Comparison of ENCODE assay signal across 1 cellular context in the genomic region with DNA sequence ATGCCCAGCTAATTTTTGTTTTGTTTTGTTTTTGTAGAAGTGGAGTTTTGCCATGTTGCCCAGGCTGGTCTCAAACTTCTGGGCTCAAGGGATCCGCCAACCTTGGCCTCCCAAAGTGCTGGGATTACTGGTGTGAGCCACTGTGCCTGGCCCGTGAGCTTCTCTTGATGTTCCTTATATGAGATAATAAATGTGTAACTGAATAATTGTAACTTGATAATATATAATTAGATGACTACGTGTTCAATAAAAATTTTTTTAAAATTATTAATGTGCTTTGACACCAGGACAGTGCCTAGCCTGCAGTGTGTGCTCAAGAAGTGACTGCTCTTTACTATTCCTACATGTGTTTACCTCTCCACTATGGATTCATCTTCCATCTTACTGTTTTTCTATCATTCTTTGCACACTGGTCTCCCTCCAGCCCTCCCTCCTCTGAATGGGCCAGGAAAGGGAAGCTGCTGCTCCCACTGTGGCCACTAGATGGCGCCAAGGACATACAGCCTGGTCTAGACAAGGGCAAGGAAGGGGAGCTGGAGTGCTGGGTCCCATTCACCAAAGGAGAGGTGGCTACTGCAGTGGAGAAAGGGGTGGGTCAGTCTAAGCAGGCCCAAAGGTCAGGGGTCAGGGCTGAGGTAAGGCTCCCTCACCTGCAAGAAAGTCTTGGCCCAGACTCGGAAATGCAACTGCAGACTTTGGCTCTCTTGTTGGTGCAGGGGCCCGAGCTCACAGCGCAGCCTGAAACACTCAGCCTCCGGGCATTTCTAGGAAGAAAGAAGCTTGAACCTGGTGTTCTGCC.
TF ChIP-seq lines count a peak whose summit lies in the region.

No MANE protein-coding gene starts in this region.

TF ChIP-seq in K562, 482 proteins besides CTCF, POLR2A, EP300 and RAD21 (continued from another document and continues in another):
- no peak for TF ChIP-seq ETV1 (tag; conservative IDR thresholded peaks at IDR 0.05; ENCODE audit: low read depth)
- TF ChIP-seq, protein P1, sequence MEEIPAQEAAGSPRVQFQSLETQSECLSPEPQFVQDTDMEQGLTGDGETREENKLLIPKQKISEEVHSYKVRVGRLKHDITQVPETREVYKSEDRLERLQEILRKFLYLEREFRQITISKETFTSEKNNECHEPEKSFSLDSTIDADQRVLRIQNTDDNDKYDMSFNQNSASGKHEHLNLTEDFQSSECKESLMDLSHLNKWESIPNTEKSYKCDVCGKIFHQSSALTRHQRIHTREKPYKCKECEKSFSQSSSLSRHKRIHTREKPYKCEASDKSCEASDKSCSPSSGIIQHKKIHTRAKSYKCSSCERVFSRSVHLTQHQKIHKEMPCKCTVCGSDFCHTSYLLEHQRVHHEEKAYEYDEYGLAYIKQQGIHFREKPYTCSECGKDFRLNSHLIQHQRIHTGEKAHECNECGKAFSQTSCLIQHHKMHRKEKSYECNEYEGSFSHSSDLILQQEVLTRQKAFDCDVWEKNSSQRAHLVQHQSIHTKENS (CRISPR knock-in tag; IDR thresholded peaks at IDR 0.05) = no peak
- TF ChIP-seq HDGF (IDR thresholded peaks at IDR 0.05) = peak; percentile 82
- TF ChIP-seq, protein P2, sequence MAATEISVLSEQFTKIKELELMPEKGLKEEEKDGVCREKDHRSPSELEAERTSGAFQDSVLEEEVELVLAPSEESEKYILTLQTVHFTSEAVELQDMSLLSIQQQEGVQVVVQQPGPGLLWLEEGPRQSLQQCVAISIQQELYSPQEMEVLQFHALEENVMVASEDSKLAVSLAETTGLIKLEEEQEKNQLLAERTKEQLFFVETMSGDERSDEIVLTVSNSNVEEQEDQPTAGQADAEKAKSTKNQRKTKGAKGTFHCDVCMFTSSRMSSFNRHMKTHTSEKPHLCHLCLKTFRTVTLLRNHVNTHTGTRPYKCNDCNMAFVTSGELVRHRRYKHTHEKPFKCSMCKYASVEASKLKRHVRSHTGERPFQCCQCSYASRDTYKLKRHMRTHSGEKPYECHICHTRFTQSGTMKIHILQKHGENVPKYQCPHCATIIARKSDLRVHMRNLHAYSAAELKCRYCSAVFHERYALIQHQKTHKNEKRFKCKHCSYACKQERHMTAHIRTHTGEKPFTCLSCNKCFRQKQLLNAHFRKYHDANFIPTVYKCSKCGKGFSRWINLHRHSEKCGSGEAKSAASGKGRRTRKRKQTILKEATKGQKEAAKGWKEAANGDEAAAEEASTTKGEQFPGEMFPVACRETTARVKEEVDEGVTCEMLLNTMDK (IDR thresholded peaks at IDR 0.05; ENCODE audit: borderline replicate concordance, insufficient read depth, low read depth, low read length, poor library complexity, severe bottlenecking) = peak; percentile 94
- TF ChIP-seq, protein P3, sequence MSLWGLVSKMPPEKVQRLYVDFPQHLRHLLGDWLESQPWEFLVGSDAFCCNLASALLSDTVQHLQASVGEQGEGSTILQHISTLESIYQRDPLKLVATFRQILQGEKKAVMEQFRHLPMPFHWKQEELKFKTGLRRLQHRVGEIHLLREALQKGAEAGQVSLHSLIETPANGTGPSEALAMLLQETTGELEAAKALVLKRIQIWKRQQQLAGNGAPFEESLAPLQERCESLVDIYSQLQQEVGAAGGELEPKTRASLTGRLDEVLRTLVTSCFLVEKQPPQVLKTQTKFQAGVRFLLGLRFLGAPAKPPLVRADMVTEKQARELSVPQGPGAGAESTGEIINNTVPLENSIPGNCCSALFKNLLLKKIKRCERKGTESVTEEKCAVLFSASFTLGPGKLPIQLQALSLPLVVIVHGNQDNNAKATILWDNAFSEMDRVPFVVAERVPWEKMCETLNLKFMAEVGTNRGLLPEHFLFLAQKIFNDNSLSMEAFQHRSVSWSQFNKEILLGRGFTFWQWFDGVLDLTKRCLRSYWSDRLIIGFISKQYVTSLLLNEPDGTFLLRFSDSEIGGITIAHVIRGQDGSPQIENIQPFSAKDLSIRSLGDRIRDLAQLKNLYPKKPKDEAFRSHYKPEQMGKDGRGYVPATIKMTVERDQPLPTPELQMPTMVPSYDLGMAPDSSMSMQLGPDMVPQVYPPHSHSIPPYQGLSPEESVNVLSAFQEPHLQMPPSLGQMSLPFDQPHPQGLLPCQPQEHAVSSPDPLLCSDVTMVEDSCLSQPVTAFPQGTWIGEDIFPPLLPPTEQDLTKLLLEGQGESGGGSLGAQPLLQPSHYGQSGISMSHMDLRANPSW (CRISPR knock-in tag; IDR thresholded peaks at IDR 0.05) = peak; percentile 52; the same call in 1 of the 2 replicates
- no peak for TF ChIP-seq ZNF197 (CRISPR knock-in tag; IDR thresholded peaks at IDR 0.05; ENCODE audit: low read depth)
- no peak for TF ChIP-seq RUNX1 (IDR thresholded peaks at IDR 0.05; ENCODE audit: low read depth)
- TF ChIP-seq CEBPB (tag; IDR thresholded peaks at IDR 0.05) = no peak
- TF ChIP-seq, protein P4, sequence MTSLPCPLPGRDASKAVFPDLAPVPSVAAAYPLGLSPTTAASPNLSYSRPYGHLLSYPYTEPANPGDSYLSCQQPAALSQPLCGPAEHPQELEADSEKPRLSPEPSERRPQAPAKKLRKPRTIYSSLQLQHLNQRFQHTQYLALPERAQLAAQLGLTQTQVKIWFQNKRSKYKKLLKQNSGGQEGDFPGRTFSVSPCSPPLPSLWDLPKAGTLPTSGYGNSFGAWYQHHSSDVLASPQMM (CRISPR knock-in tag; IDR thresholded peaks at IDR 0.05) = no peak
- no peak for TF ChIP-seq CBX3 (IDR thresholded peaks at IDR 0.05; ENCODE audit: borderline replicate concordance in 1 of 2, low read length in 2 of 2)
- TF ChIP-seq NR2C2 (CRISPR knock-in tag; IDR thresholded peaks at IDR 0.05) = no peak
- TF ChIP-seq NR2C2 (tag; IDR thresholded peaks at IDR 0.05) = peak; percentile 40; the same call in 1 of the 2 replicates
- no peak for TF ChIP-seq NFRKB (IDR thresholded peaks at IDR 0.05; ENCODE audit: low read depth)
- TF ChIP-seq, protein P5, sequence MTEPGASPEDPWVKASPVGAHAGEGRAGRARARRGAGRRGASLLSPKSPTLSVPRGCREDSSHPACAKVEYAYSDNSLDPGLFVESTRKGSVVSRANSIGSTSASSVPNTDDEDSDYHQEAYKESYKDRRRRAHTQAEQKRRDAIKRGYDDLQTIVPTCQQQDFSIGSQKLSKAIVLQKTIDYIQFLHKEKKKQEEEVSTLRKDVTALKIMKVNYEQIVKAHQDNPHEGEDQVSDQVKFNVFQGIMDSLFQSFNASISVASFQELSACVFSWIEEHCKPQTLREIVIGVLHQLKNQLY (CRISPR knock-in tag; conservative IDR thresholded peaks at IDR 0.05) = no peak
- TF ChIP-seq NR2C1 (IDR thresholded peaks at IDR 0.05) = peak; percentile 76; the same call in 1 of the 2 replicates
- TF ChIP-seq NR2C1 (tag; IDR thresholded peaks at IDR 0.05) = peak; percentile 50
- no peak for TF ChIP-seq BCOR (IDR thresholded peaks at IDR 0.05)
- TF ChIP-seq ZC3H8 (IDR thresholded peaks at IDR 0.05) = no peak
- TF ChIP-seq KLF16 (IDR thresholded peaks at IDR 0.05) = peak; percentile 53; the same call in 1 of the 2 replicates
- TF ChIP-seq ZNF668 (CRISPR knock-in tag; IDR thresholded peaks at IDR 0.05) = no peak
- peak; percentile 20 for TF ChIP-seq HNRNPLL (IDR thresholded peaks at IDR 0.05; ENCODE audit: low read depth, low read length, poor library complexity, severe bottlenecking)
- TF ChIP-seq, protein P6, sequence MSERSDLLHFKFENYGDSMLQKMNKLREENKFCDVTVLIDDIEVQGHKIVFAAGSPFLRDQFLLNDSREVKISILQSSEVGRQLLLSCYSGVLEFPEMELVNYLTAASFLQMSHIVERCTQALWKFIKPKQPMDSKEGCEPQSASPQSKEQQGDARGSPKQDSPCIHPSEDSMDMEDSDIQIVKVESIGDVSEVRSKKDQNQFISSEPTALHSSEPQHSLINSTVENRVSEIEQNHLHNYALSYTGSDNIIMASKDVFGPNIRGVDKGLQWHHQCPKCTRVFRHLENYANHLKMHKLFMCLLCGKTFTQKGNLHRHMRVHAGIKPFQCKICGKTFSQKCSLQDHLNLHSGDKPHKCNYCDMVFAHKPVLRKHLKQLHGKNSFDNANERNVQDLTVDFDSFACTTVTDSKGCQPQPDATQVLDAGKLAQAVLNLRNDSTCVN (CRISPR knock-in tag; IDR thresholded peaks at IDR 0.05) = peak; percentile 42; the same call in 1 of the 2 replicates
- TF ChIP-seq ILK (tag; IDR thresholded peaks at IDR 0.05; ENCODE audit: borderline replicate concordance, low read depth) = no peak
- TF ChIP-seq HDAC2 (IDR thresholded peaks at IDR 0.05) = no peak
- TF ChIP-seq, protein P7, sequence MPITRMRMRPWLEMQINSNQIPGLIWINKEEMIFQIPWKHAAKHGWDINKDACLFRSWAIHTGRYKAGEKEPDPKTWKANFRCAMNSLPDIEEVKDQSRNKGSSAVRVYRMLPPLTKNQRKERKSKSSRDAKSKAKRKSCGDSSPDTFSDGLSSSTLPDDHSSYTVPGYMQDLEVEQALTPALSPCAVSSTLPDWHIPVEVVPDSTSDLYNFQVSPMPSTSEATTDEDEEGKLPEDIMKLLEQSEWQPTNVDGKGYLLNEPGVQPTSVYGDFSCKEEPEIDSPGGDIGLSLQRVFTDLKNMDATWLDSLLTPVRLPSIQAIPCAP (CRISPR knock-in tag; IDR thresholded peaks at IDR 0.05; ENCODE audit: borderline replicate concordance) = no peak
- TF ChIP-seq, protein P8, sequence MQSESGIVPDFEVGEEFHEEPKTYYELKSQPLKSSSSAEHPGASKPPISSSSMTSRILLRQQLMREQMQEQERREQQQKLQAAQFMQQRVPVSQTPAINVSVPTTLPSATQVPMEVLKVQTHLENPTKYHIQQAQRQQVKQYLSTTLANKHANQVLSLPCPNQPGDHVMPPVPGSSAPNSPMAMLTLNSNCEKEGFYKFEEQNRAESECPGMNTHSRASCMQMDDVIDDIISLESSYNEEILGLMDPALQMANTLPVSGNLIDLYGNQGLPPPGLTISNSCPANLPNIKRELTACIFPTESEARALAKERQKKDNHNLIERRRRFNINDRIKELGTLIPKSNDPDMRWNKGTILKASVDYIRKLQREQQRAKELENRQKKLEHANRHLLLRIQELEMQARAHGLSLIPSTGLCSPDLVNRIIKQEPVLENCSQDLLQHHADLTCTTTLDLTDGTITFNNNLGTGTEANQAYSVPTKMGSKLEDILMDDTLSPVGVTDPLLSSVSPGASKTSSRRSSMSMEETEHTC (IDR thresholded peaks at IDR 0.05) = no peak
- TF ChIP-seq, protein P9, sequence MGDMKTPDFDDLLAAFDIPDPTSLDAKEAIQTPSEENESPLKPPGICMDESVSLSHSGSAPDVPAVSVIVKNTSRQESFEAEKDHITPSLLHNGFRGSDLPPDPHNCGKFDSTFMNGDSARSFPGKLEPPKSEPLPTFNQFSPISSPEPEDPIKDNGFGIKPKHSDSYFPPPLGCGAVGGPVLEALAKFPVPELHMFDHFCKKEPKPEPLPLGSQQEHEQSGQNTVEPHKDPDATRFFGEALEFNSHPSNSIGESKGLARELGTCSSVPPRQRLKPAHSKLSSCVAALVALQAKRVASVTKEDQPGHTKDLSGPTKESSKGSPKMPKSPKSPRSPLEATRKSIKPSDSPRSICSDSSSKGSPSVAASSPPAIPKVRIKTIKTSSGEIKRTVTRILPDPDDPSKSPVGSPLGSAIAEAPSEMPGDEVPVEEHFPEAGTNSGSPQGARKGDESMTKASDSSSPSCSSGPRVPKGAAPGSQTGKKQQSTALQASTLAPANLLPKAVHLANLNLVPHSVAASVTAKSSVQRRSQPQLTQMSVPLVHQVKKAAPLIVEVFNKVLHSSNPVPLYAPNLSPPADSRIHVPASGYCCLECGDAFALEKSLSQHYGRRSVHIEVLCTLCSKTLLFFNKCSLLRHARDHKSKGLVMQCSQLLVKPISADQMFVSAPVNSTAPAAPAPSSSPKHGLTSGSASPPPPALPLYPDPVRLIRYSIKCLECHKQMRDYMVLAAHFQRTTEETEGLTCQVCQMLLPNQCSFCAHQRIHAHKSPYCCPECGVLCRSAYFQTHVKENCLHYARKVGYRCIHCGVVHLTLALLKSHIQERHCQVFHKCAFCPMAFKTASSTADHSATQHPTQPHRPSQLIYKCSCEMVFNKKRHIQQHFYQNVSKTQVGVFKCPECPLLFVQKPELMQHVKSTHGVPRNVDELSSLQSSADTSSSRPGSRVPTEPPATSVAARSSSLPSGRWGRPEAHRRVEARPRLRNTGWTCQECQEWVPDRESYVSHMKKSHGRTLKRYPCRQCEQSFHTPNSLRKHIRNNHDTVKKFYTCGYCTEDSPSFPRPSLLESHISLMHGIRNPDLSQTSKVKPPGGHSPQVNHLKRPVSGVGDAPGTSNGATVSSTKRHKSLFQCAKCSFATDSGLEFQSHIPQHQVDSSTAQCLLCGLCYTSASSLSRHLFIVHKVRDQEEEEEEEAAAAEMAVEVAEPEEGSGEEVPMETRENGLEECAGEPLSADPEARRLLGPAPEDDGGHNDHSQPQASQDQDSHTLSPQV (IDR thresholded peaks at IDR 0.05) = 0 out of 2 replicates have a peak, but pooled peaks have one; percentile 31
- TF ChIP-seq TOE1 (IDR thresholded peaks at IDR 0.05; ENCODE audit: borderline replicate concordance) = peak; percentile 22; the same call in 1 of the 2 replicates
- no peak for TF ChIP-seq TOE1 (CRISPR knock-in tag; IDR thresholded peaks at IDR 0.05; ENCODE audit: borderline replicate concordance, low read depth)
- TF ChIP-seq KLF10 (CRISPR knock-in tag; IDR thresholded peaks at IDR 0.05) = no peak
- peak; percentile 29; the same call in 1 of the 2 replicates for TF ChIP-seq HCFC1 (IDR thresholded peaks at IDR 0.05; ENCODE audit: low read depth, low read length)
- peak; percentile 33; the same call in 1 of the 2 replicates for TF ChIP-seq CREM (IDR thresholded peaks at IDR 0.05; ENCODE audit: low read depth)
- TF ChIP-seq, protein P10, sequence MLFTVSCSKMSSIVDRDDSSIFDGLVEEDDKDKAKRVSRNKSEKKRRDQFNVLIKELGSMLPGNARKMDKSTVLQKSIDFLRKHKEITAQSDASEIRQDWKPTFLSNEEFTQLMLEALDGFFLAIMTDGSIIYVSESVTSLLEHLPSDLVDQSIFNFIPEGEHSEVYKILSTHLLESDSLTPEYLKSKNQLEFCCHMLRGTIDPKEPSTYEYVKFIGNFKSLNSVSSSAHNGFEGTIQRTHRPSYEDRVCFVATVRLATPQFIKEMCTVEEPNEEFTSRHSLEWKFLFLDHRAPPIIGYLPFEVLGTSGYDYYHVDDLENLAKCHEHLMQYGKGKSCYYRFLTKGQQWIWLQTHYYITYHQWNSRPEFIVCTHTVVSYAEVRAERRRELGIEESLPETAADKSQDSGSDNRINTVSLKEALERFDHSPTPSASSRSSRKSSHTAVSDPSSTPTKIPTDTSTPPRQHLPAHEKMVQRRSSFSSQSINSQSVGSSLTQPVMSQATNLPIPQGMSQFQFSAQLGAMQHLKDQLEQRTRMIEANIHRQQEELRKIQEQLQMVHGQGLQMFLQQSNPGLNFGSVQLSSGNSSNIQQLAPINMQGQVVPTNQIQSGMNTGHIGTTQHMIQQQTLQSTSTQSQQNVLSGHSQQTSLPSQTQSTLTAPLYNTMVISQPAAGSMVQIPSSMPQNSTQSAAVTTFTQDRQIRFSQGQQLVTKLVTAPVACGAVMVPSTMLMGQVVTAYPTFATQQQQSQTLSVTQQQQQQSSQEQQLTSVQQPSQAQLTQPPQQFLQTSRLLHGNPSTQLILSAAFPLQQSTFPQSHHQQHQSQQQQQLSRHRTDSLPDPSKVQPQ (CRISPR knock-in tag; IDR thresholded peaks at IDR 0.05; ENCODE audit: borderline replicate concordance) = no peak
- 0 out of 2 replicates have a peak, but pooled peaks have one; percentile 39 for TF ChIP-seq SMARCA5 (IDR thresholded peaks at IDR 0.05)
- TF ChIP-seq POLR2AphosphoS2 (IDR thresholded peaks at IDR 0.05; ENCODE audit: low read length) = 0 out of 2 replicates have a peak, but pooled peaks have one; percentile 44
- TF ChIP-seq RCOR1 (IDR thresholded peaks at IDR 0.05; ENCODE audit: borderline replicate concordance in 1 of 2, low read depth in 2 of 2, low read length in 2 of 2) = peak in 1 of 2 experiments; percentile 61; a peak in 1 of 4 replicates
